Comparison of ENCODE assay signal across 1 cellular context in genomic region chr1:203037509-203038190, GRCh38.
TF ChIP-seq lines count a peak whose summit lies in the region.

No MANE protein-coding gene starts in this region.

TF ChIP-seq in HepG2, 621 proteins besides CTCF, POLR2A, EP300 and RAD21:
- TF ChIP-seq MAFK (conservative IDR thresholded peaks at IDR 0.05 in 1 of 2, IDR thresholded peaks at IDR 0.05 in 1 of 2; ENCODE audit: low read length in 2 of 2) (peak in 1 of 2 experiments; percentile 33; a peak in 1 of 4 replicates), ZNF629 (CRISPR knock-in tag; conservative IDR thresholded peaks at IDR 0.05) (no peak), WIZ (CRISPR knock-in tag; IDR thresholded peaks at IDR 0.05) (no peak)
